ENCODE assay signal across 29 cellular contexts in genomic region chr3:79354179-79354688, GRCh38.
DNase-seq lines count a peak whose midpoint lies in the region; ATAC-seq, FAIRE-seq and TF ChIP-seq lines count a peak whose summit lies in the region.
"Had no signal": no experiment of that assay in that cellular context is flagged by ENCODE, and none has a peak within 500 bp of the region (broad histone marks: within the 10 kb centered on the region; RNA-seq: fewer than 3 reads in every experiment).

No MANE protein-coding gene starts in this region.

- H3K36me3 ChIP-seq in upper lobe of right lung = no peaks in the 10 kb centered on the region
- H3K36me3 ChIP-seq: BLaER1, right lobe of liver, uterus had no signal

- DNase-seq in left ventricle myocardium superior (no peak), left cardiac atrium (no peak), SKM-1 (lab: John Stamatoyannopoulos, UW; ENCODE audit: unreplicated experiment) (peak; percentile 87), left colon (no peak), upper lobe of right lung (no peak), GM12892 (ENCODE audit: insufficient read length) (no peak), NCI-H774 (lab: John Stamatoyannopoulos, UW) (no peak)
- DNase-seq: ACHN; activated CD4-positive, alpha-beta T cell treated with anti-CD3 and anti-CD28 coated beads for 48 hours; cerebellar nuclear complex; effector CD4-positive, alpha-beta T cell; erythroblast; GM23248; islet precursor cell; naive B cell; NCI-H1092; NCI-H2029 treated with DMSO at 0.1 percent for 48 hours; NCI-H524; right lobe of liver; SHP77; substantia nigra; T-helper 17 cell; uterus had no signal

- H3K9me3 ChIP-seq in upper lobe of right lung = no peaks in the 10 kb centered on the region
- H3K9me3 ChIP-seq: BLaER1, right lobe of liver, uterus had no signal

- no peak for TF ChIP-seq CTCF in upper lobe of right lung (IDR thresholded peaks at IDR 0.05)

- FAIRE-seq in GM12892 (lab: Jason Lieb, UNC) = no peak
- FAIRE-seq: astrocyte, frontal cortex, HTR-8/SVneo had no signal

- H3K27me3 ChIP-seq in upper lobe of right lung = no peaks in the 10 kb centered on the region
- H3K27me3 ChIP-seq: BLaER1, right lobe of liver, uterus had no signal

- H3K4me3 ChIP-seq in upper lobe of right lung = no peak overlapping the region
- H3K4me3 ChIP-seq: BLaER1, GM23248, right lobe of liver, uterus had no signal

- intact Hi-C loops in left ventricle myocardium superior (cut with micrococcal nuclease) = no loop called here
- intact Hi-C loops in left cardiac atrium (cut with DNase I) = loop anchor here in 1 of 2 donors (10.0 kb wide), 1 partner anchor 269 kb away; no protein-coding TSS in a partner anchor
- intact Hi-C loops in left colon (cut with DNase I, micrococcal nuclease) = no loop called here
- intact Hi-C loops in upper lobe of right lung (cut with DNase I) = no loop called here

- H3K27ac ChIP-seq in upper lobe of right lung = no peak overlapping the region
- H3K27ac ChIP-seq: BLaER1, GM23248, right lobe of liver, uterus had no signal

- no peak for TF ChIP-seq POLR2A in GM12892 (IDR thresholded peaks at IDR 0.05; ENCODE audit: low read depth, low read length)

- no peaks in the 10 kb centered on the region for H3K4me1 ChIP-seq in upper lobe of right lung
- H3K4me1 ChIP-seq: BLaER1, right lobe of liver, uterus had no signal

- ATAC-seq in left ventricle myocardium superior (peak; percentile 51), left cardiac atrium (no peak), left colon (peak; percentile 55), upper lobe of right lung (peak; percentile 64), GM21367 (IDR thresholded peaks at IDR 0.05; ENCODE audit: unreplicated experiment) (no peak)
- ATAC-seq: activated naive CD4-positive, alpha-beta T cell treated with anti-CD3 and anti-CD28 coated beads, Interleukin-2, amount 50 U/mL, for 72 hours; T-helper 17 cell had no signal

Comparison
In these comparisons a context has a peak if more than half of its experiments do, and no peak if none do; other contexts are left out.
1. ATAC-seq: peak in left ventricle myocardium superior (single experiment), left colon (single experiment) and upper lobe of right lung (single experiment); none in left cardiac atrium (0 of 2) and GM21367 (single experiment).